In genomic region chr10:60430836-60431597, GRCh38 we compare ENCODE assay signal across 17 cellular contexts. TPM values are rescaled to one million over a fixed set of nuclear protein-coding genes. Genes with fewer than 3 reads are reported as not detected.
DNase-seq lines count a peak whose midpoint lies in the region; ATAC-seq and TF ChIP-seq lines count a peak whose summit lies in the region.
"Had no signal": no experiment of that assay in that cellular context is flagged by ENCODE, and none has a peak within 500 bp of the region (broad histone marks: within the 10 kb centered on the region; RNA-seq: fewer than 3 reads in every experiment).

No MANE protein-coding gene starts in this region.

- no peak overlapping the region for H3K4me3 Mint-ChIP-seq in osteocyte (ENCODE audit: unreplicated experiment)
- H3K4me3 Mint-ChIP-seq: B cell had no signal

- H3K27me3 ChIP-seq in MG63: no peaks in the 10 kb centered on the region
- H3K27me3 ChIP-seq: SJSA1 had no signal

- no peaks in the 10 kb centered on the region for H3K36me3 ChIP-seq in MG63
- H3K36me3 ChIP-seq: SJSA1 had no signal

- H3K27ac Mint-ChIP-seq in osteocyte (ENCODE audit: unreplicated experiment): peak overlapping the region; percentile 76
- H3K27ac Mint-ChIP-seq: B cell had no signal

- peaks cover 3% of the 10 kb centered on the region for H3K9me3 Mint-ChIP-seq in osteocyte (ENCODE audit: unreplicated experiment)

- H3K4me1 Mint-ChIP-seq in osteocyte (ENCODE audit: unreplicated experiment): peaks cover 64% of the 10 kb centered on the region

- ATAC-seq in HG03280 (IDR thresholded peaks at IDR 0.05; ENCODE audit: unreplicated experiment) (no peak), HG03432 (IDR thresholded peaks at IDR 0.05; ENCODE audit: unreplicated experiment) (no peak)

- H3K4me3 ChIP-seq in MG63 (no peak overlapping the region), coronary artery (no peak overlapping the region)
- H3K4me3 ChIP-seq: SJSA1 had no signal

- TF ChIP-seq CTCF in C4-2B (conservative IDR thresholded peaks at IDR 0.05): no peak
- no peak for TF ChIP-seq CTCF in coronary artery (IDR thresholded peaks at IDR 0.05)
- TF ChIP-seq CTCF in osteocyte (IDR thresholded peaks at IDR 0.05): no peak

- DNase-seq in MG63: peak; percentile 9
- DNase-seq in coronary artery (ENCODE audit: low spot score): no peak
- no peak for DNase-seq in osteocyte (ENCODE audit: extremely low spot score, unreplicated experiment)
- no peak for DNase-seq in activated naive CD4-positive, alpha-beta T cell treated with Interleukin-2 at 50 U/mL for 16 hours
- DNase-seq: NCI-H1105 treated with DMSO at 0.1 percent for 48 hours; NCI-H2029 treated with DMSO at 0.1 percent for 48 hours; NCI-H2171; NCI-H345; NCI-H524; NCI-H774; NK-92 treated with Interleukin-12 subunit alpha and Interleukin-12 subunit beta, amount 100 ng/mL, for 24 hours had no signal

- no peaks in the 10 kb centered on the region for H3K9me3 ChIP-seq in MG63
- H3K9me3 ChIP-seq: SJSA1 had no signal

- no peaks in the 10 kb centered on the region for H3K27me3 Mint-ChIP-seq in osteocyte (ENCODE audit: unreplicated experiment)
- H3K27me3 Mint-ChIP-seq: B cell had no signal

- H3K36me3 Mint-ChIP-seq in osteocyte (ENCODE audit: unreplicated experiment): no peaks in the 10 kb centered on the region

- H3K27ac ChIP-seq in C4-2B: peak overlapping the region; percentile 33; the same call in 1 of the 2 replicates
- peak overlapping the region; percentile 36 to 43 for H3K27ac ChIP-seq in coronary artery
- H3K27ac ChIP-seq: KMS-11, SJSA1 had no signal

RNA-seq across cellular contexts. Expression of gene ANK3, which starts 41.3 kb away (rescaled TPM):
- 1.7 TPM in 1 of 2 replicates, not detected in the other for total RNA-seq in MG63 (2014; rRNA removed; shearing (Covaris generic); ENCODE audit: low replicate concordance)
- total RNA-seq in osteocyte: 21.2 and 22.0 TPM in 2 replicates
